In genomic region chr3:189304465-189305341, GRCh38 we compare ENCODE assay signal across 1 cellular context.
TF ChIP-seq lines count a peak whose summit lies in the region.

No MANE protein-coding gene starts in this region.

TF ChIP-seq in HEK293, 187 proteins besides CTCF, POLR2A, EP300 and RAD21 (continued from another document and continues in another):
- TF ChIP-seq ZNF398 (tag by site-specific recombination; IDR thresholded peaks at IDR 0.05) = peak; percentile 59
- peak; percentile 76 for TF ChIP-seq SCRT1 (tag by site-specific recombination; IDR thresholded peaks at IDR 0.05; ENCODE audit: borderline replicate concordance)
- peak; percentile 97 for TF ChIP-seq KLF1 (tag by site-specific recombination; IDR thresholded peaks at IDR 0.05)
- TF ChIP-seq, protein P1, sequence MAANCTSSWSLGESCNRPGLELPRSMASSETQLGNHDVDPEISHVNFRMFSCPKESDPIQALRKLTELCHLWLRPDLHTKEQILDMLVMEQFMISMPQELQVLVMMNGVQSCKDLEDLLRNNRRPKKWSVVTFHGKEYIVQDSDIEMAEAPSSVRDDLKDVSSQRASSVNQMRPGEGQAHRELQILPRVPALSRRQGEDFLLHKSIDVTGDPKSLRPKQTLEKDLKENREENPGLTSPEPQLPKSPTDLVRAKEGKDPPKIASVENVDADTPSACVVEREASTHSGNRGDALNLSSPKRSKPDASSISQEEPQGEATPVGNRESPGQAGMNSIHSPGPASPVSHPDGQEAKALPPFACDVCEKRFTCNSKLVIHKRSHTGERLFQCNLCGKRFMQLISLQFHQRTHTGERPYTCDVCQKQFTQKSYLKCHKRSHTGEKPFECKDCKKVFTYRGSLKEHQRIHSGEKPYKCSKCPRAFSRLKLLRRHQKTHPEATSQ (tag by site-specific recombination; IDR thresholded peaks at IDR 0.05) = no peak
- TF ChIP-seq ZNF521 (tag by site-specific recombination; IDR thresholded peaks at IDR 0.05) = no peak
- TF ChIP-seq FEZF1 (tag by site-specific recombination; IDR thresholded peaks at IDR 0.05) = peak; percentile 86
- TF ChIP-seq ZNF416 (tag by site-specific recombination; IDR thresholded peaks at IDR 0.05) = no peak
- TF ChIP-seq ZFHX2 (tag by site-specific recombination; conservative IDR thresholded peaks at IDR 0.05) = peak; percentile 91
- no peak for TF ChIP-seq ZNF792 (tag by site-specific recombination; IDR thresholded peaks at IDR 0.05)
- TF ChIP-seq ZNF548 (tag by site-specific recombination; IDR thresholded peaks at IDR 0.05) = no peak
- 0 out of 2 replicates have a peak, but pooled peaks have one; percentile 23 for TF ChIP-seq GLIS2 (tag by site-specific recombination; IDR thresholded peaks at IDR 0.05)
- TF ChIP-seq ZNF366 (tag by site-specific recombination; conservative IDR thresholded peaks at IDR 0.05) = 0 out of 2 replicates have a peak, but pooled peaks have one; percentile 28
- no peak for TF ChIP-seq ZNF211 (tag by site-specific recombination; IDR thresholded peaks at IDR 0.05; ENCODE audit: low read depth)
- peak; percentile 55 for TF ChIP-seq OSR2 (tag by site-specific recombination; IDR thresholded peaks at IDR 0.05)
- TF ChIP-seq SCRT2 (tag by site-specific recombination; IDR thresholded peaks at IDR 0.05) = peak; percentile 85
- TF ChIP-seq ZNF404 (tag by site-specific recombination; IDR thresholded peaks at IDR 0.05) = no peak
- no peak for TF ChIP-seq SP3 (tag by site-specific recombination; IDR thresholded peaks at IDR 0.05)
- TF ChIP-seq ZBTB11 (tag by site-specific recombination; conservative IDR thresholded peaks at IDR 0.05; ENCODE audit: low read depth) = no peak
- 0 out of 2 replicates have a peak, but pooled peaks have one; percentile 23 for TF ChIP-seq TRIM28 (IDR thresholded peaks at IDR 0.05; ENCODE audit: borderline replicate concordance, low read length)
- peak; percentile 84 for TF ChIP-seq GFI1B (tag by site-specific recombination; IDR thresholded peaks at IDR 0.05)
- TF ChIP-seq, protein P2, sequence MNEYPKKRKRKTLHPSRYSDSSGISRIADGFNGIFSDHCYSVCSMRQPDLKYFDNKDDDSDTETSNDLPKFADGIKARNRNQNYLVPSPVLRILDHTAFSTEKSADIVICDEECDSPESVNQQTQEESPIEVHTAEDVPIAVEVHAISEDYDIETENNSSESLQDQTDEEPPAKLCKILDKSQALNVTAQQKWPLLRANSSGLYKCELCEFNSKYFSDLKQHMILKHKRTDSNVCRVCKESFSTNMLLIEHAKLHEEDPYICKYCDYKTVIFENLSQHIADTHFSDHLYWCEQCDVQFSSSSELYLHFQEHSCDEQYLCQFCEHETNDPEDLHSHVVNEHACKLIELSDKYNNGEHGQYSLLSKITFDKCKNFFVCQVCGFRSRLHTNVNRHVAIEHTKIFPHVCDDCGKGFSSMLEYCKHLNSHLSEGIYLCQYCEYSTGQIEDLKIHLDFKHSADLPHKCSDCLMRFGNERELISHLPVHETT (tag by site-specific recombination; IDR thresholded peaks at IDR 0.05) = no peak
- no peak for TF ChIP-seq ZNF560 (tag by site-specific recombination; IDR thresholded peaks at IDR 0.05; ENCODE audit: borderline replicate concordance)
- TF ChIP-seq ZNF837 (tag by site-specific recombination; IDR thresholded peaks at IDR 0.05) = no peak
- no peak for TF ChIP-seq ZNF768 (tag by site-specific recombination; IDR thresholded peaks at IDR 0.05)
- TF ChIP-seq ZNF48 (tag by site-specific recombination; IDR thresholded peaks at IDR 0.05) = no peak
- TF ChIP-seq ZNF571 (tag by site-specific recombination; IDR thresholded peaks at IDR 0.05) = no peak
- no peak for TF ChIP-seq ZNF292 (tag by site-specific recombination; IDR thresholded peaks at IDR 0.05; ENCODE audit: borderline replicate concordance, low read depth)
- no peak for TF ChIP-seq ZNF777 (tag by site-specific recombination; IDR thresholded peaks at IDR 0.05; ENCODE audit: borderline replicate concordance)
- TF ChIP-seq GLIS1 (tag by site-specific recombination; IDR thresholded peaks at IDR 0.05) = peak; percentile 10; the same call in 1 of the 2 replicates
- peak; percentile 74 for TF ChIP-seq ZNF629 (tag by site-specific recombination; IDR thresholded peaks at IDR 0.05)
- no peak for TF ChIP-seq ZNF324 (tag by site-specific recombination; IDR thresholded peaks at IDR 0.05)
- no peak for TF ChIP-seq OVOL3 (tag by site-specific recombination; IDR thresholded peaks at IDR 0.05)
- no peak for TF ChIP-seq MZF1 (tag by site-specific recombination; IDR thresholded peaks at IDR 0.05; ENCODE audit: borderline replicate concordance)
- TF ChIP-seq ZNF610 (tag by site-specific recombination; IDR thresholded peaks at IDR 0.05; ENCODE audit: borderline replicate concordance) = 0 out of 2 replicates have a peak, but pooled peaks have one; percentile 21
- TF ChIP-seq ZBTB7A (tag by site-specific recombination; IDR thresholded peaks at IDR 0.05; ENCODE audit: low read depth) = no peak
- TF ChIP-seq ZFP69B (tag by site-specific recombination; IDR thresholded peaks at IDR 0.05) = peak; percentile 15; the same call in 1 of the 2 replicates
- TF ChIP-seq ZNF121 (tag by site-specific recombination; IDR thresholded peaks at IDR 0.05) = no peak
- TF ChIP-seq ZNF654 (tag by site-specific recombination; IDR thresholded peaks at IDR 0.05; ENCODE audit: low read depth) = no peak
- no peak for TF ChIP-seq SETDB1 (IDR thresholded peaks at IDR 0.05; ENCODE audit: insufficient read length, low read length)
- no peak for TF ChIP-seq ZNF146 (tag by site-specific recombination; IDR thresholded peaks at IDR 0.05)
- TF ChIP-seq ZBTB17 (tag by site-specific recombination; IDR thresholded peaks at IDR 0.05) = peak; percentile 8; the same call in 1 of the 2 replicates
- no peak for TF ChIP-seq ZFP41 (tag by site-specific recombination; IDR thresholded peaks at IDR 0.05; ENCODE audit: borderline replicate concordance)
- TF ChIP-seq ZNF341 (tag by site-specific recombination; IDR thresholded peaks at IDR 0.05; ENCODE audit: low read depth) = 0 out of 2 replicates have a peak, but pooled peaks have one; percentile 12
- 0 out of 2 replicates have a peak, but pooled peaks have one; percentile 21 for TF ChIP-seq ZNF561 (tag by site-specific recombination; IDR thresholded peaks at IDR 0.05; ENCODE audit: borderline replicate concordance)
- TF ChIP-seq HOXD13 (CRISPR knock-in tag; IDR thresholded peaks at IDR 0.05; ENCODE audit: borderline replicate concordance) = peak; percentile 69; the same call in 1 of the 2 replicates
- no peak for TF ChIP-seq ZNF623 (tag by site-specific recombination; IDR thresholded peaks at IDR 0.05)
- peak; percentile 23; the same call in 1 of the 2 replicates for TF ChIP-seq ZSCAN30 (tag by site-specific recombination; IDR thresholded peaks at IDR 0.05)
- TF ChIP-seq ZBTB21 (tag by site-specific recombination; IDR thresholded peaks at IDR 0.05) = peak; percentile 74
- TF ChIP-seq ZBTB49 (tag by site-specific recombination; IDR thresholded peaks at IDR 0.05; ENCODE audit: low read depth) = no peak
- TF ChIP-seq ZNF501 (tag by site-specific recombination; IDR thresholded peaks at IDR 0.05) = peak; percentile 50; the same call in 1 of the 2 replicates
- TF ChIP-seq ZNF843 (tag by site-specific recombination; IDR thresholded peaks at IDR 0.05) = peak; percentile 66; the same call in 1 of the 2 replicates
- TF ChIP-seq ZNF596 (tag by site-specific recombination; IDR thresholded peaks at IDR 0.05) = peak; percentile 30; the same call in 1 of the 2 replicates
- TF ChIP-seq PRDM6 (tag by site-specific recombination; IDR thresholded peaks at IDR 0.05) = 0 out of 2 replicates have a peak, but pooled peaks have one; percentile 43
- peak; percentile 86 for TF ChIP-seq EGR2 (tag by site-specific recombination; IDR thresholded peaks at IDR 0.05; ENCODE audit: low read depth)
- peak; percentile 34; the same call in 1 of the 2 replicates for TF ChIP-seq GLI2 (tag by site-specific recombination; IDR thresholded peaks at IDR 0.05; ENCODE audit: borderline replicate concordance, low read depth)
- TF ChIP-seq, protein P3, sequence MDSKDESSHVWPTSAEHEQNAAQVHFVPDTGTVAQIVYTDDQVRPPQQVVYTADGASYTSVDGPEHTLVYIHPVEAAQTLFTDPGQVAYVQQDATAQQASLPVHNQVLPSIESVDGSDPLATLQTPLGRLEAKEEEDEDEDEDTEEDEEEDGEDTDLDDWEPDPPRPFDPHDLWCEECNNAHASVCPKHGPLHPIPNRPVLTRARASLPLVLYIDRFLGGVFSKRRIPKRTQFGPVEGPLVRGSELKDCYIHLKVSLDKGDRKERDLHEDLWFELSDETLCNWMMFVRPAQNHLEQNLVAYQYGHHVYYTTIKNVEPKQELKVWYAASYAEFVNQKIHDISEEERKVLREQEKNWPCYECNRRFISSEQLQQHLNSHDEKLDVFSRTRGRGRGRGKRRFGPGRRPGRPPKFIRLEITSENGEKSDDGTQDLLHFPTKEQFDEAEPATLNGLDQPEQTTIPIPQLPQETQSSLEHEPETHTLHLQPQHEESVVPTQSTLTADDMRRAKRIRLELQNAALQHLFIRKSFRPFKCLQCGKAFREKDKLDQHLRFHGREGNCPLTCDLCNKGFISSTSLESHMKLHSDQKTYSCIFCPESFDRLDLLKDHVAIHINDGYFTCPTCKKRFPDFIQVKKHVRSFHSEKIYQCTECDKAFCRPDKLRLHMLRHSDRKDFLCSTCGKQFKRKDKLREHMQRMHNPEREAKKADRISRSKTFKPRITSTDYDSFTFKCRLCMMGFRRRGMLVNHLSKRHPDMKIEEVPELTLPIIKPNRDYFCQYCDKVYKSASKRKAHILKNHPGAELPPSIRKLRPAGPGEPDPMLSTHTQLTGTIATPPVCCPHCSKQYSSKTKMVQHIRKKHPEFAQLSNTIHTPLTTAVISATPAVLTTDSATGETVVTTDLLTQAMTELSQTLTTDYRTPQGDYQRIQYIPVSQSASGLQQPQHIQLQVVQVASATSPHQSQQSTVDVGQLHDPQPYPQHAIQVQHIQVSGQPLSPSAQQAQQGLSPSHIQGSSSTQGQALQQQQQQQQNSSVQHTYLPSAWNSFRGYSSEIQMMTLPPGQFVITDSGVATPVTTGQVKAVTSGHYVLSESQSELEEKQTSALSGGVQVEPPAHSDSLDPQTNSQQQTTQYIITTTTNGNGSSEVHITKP (tag by site-specific recombination; IDR thresholded peaks at IDR 0.05) = no peak
- TF ChIP-seq ZSCAN23 (tag by site-specific recombination; IDR thresholded peaks at IDR 0.05) = no peak
